8 cellular contexts compared by ENCODE assay signal in genomic region chrX:138711399-138712347, GRCh38. TPM values are rescaled to one million over a fixed set of nuclear protein-coding genes. Genes with fewer than 3 reads are reported as not detected.
DNase-seq lines count a peak whose midpoint lies in the region; ATAC-seq and TF ChIP-seq lines count a peak whose summit lies in the region.

Gene FGF13, minus strand, starts transcription at chrX:138711717. Its CDS starts 714 bp downstream, at chrX:138711003.

- H3K9me3 ChIP-seq in left lung (no peaks in the 10 kb centered on the region), thyroid gland (no peaks in the 10 kb centered on the region)

- H3K4me3 ChIP-seq in left lung: peak within 1 kb of the TSS; percentile 22 to 28
- peak within 1 kb of the TSS in 2 of 3 donors; percentile 25 to 30 for H3K4me3 ChIP-seq in thyroid gland (replicated peaks in 1 of 3)

- no peaks in the 10 kb centered on the region for H3K36me3 Mint-ChIP-seq in activated naive CD4-positive, alpha-beta T cell treated with anti-CD3 and anti-CD28 coated beads for 36 hours (ENCODE audit: low read depth)
- no peaks in the 10 kb centered on the region for H3K36me3 Mint-ChIP-seq in MCF 10A (ENCODE audit: insufficient read depth, unreplicated experiment)

- no peak within 1 kb of the TSS for H3K27ac ChIP-seq in left lung
- no peak within 1 kb of the TSS for H3K27ac ChIP-seq in thyroid gland

- POLR2A ChIA-PET in MCF 10A (lab: Yijun Ruan, JAX): no interaction called here

- TF ChIP-seq CTCF in MCF 10A (IDR thresholded peaks at IDR 0.05; ENCODE audit: unreplicated experiment): peak; percentile 19
- peak in 1 of 2 donors; percentile 13 for TF ChIP-seq CTCF in left lung (IDR thresholded peaks at IDR 0.05)
- TF ChIP-seq CTCF in thyroid gland (IDR thresholded peaks at IDR 0.05): peak in 3 of 6 experiments; percentile 29 to 42 (median 36)

- no peaks in the 10 kb centered on the region for H3K9me3 Mint-ChIP-seq in activated naive CD4-positive, alpha-beta T cell treated with anti-CD3 and anti-CD28 coated beads for 36 hours
- H3K9me3 Mint-ChIP-seq in MCF 10A (ENCODE audit: unreplicated experiment): no peaks in the 10 kb centered on the region

- H3K27me3 ChIP-seq in left lung (peaks cover 11 to 36% of the 10 kb centered on the region in 2 donors), thyroid gland (no peaks in the 10 kb centered on the region)

- WGBS in thyroid gland, 2 donors: 3 to 13% methylated on average over 1 to 7 of the region's 65 CpGs

- no peak within 1 kb of the TSS for H3K27ac Mint-ChIP-seq in activated naive CD4-positive, alpha-beta T cell treated with anti-CD3 and anti-CD28 coated beads for 36 hours
- H3K27ac Mint-ChIP-seq in MCF 10A (ENCODE audit: low read depth, unreplicated experiment): no peak within 1 kb of the TSS

- no TSS peak for BruUV-seq in MCF 10A (replicated peaks; lab: Mats Ljungman, UMichigan)

- intact Hi-C loops in activated naive CD4-positive, alpha-beta T cell treated with anti-CD3 and anti-CD28 coated beads for 36 hours (cut with micrococcal nuclease): no loop called here
- intact Hi-C loops in MCF 10A (cut with micrococcal nuclease) (no loop called here), left lung (cut with DNase I) (no loop called here), thyroid gland (cut with DNase I) (no loop called here)

- TF ChIP-seq POLR2A in thyroid gland (IDR thresholded peaks at IDR 0.05): peak in 1 of 2 donors; percentile 21

- peaks cover 35% of the 10 kb centered on the region for H3K27me3 Mint-ChIP-seq in activated naive CD4-positive, alpha-beta T cell treated with anti-CD3 and anti-CD28 coated beads for 36 hours (ENCODE audit: low read depth)
- H3K27me3 Mint-ChIP-seq in MCF 10A (ENCODE audit: insufficient read depth, unreplicated experiment): peaks cover 40% of the 10 kb centered on the region

- H3K4me3 Mint-ChIP-seq in activated naive CD4-positive, alpha-beta T cell treated with anti-CD3 and anti-CD28 coated beads for 36 hours: no peak within 1 kb of the TSS
- peak within 1 kb of the TSS; percentile 64 for H3K4me3 Mint-ChIP-seq in MCF 10A (ENCODE audit: unreplicated experiment)

- peaks cover 2% of the 10 kb centered on the region for H3K4me1 Mint-ChIP-seq in activated naive CD4-positive, alpha-beta T cell treated with anti-CD3 and anti-CD28 coated beads for 36 hours (ENCODE audit: low read depth)
- H3K4me1 Mint-ChIP-seq in MCF 10A (ENCODE audit: insufficient read depth, unreplicated experiment): no peaks in the 10 kb centered on the region

- H3K36me3 ChIP-seq in left lung: no peaks in the 10 kb centered on the region
- no peaks in the 10 kb centered on the region for H3K36me3 ChIP-seq in thyroid gland

- DNase-seq in activated naive CD4-positive, alpha-beta T cell treated with anti-CD3 and anti-CD28 coated beads for 36 hours: peak; percentile 17
- no peak for DNase-seq in activated naive CD4-positive, alpha-beta T cell treated with anti-CD3 and anti-CD28 coated beads, Interleukin-2, amount 50 U/mL, for 16 hours
- DNase-seq in MCF 10A (ENCODE audit: unreplicated experiment): peak; percentile 31
- DNase-seq in left lung: peak; percentile 37 to 64
- peak; percentile 43 to 55 for DNase-seq in thyroid gland
- no peak for DNase-seq in activated CD8-positive, alpha-beta memory T cell treated with anti-CD3 and anti-CD28 coated beads, Interleukin-2, amount 50 U/mL, for 4 hours
- DNase-seq in OCI-M2 (lab: John Stamatoyannopoulos, UW; ENCODE audit: unreplicated experiment): no peak
- no peak for DNase-seq in T-helper 9 cell

- ATAC-seq in left lung: peak; percentile 86

- H3K4me1 ChIP-seq in left lung (no peaks in the 10 kb centered on the region), thyroid gland (no peaks in the 10 kb centered on the region)

- CTCF ChIA-PET in activated naive CD4-positive, alpha-beta T cell treated with anti-CD3 and anti-CD28 coated beads for 36 hours (lab: Charles Lee): interaction anchor here (0.7 kb wide), 1 partner anchor 15 kb away, joined by 4 read pairs; no protein-coding TSS in a partner anchor
- CTCF ChIA-PET in MCF 10A (lab: Yijun Ruan, JAX): interaction anchor here (0.6 to 4.5 kb wide), 14 partner anchors 9 to 526 kb away, joined by 3 to 21 read pairs (median 3); no protein-coding TSS in a partner anchor

RNA-seq across cellular contexts. Expression of gene FGF13, which starts in this region (rescaled TPM):
- total RNA-seq in activated naive CD4-positive, alpha-beta T cell treated with anti-CD3 and anti-CD28 coated beads for 36 hours: not detected
- 0.75 and 2.7 TPM in 2 replicates for total RNA-seq in MCF 10A (2022)
- 1 to 10 TPM; 3.2 to 3.6 TPM for total RNA-seq in left lung
- 1 to 10 TPM; 2.3 to 9.2 (median 4.5) TPM for total RNA-seq in thyroid gland

Comparison
In these comparisons a context has a peak if more than half of its experiments do, and no peak if none do; other contexts are left out.
1. Peak in DNase-seq in activated naive CD4-positive, alpha-beta T cell treated with anti-CD3 and anti-CD28 coated beads for 36 hours; RNA of the gene not detected or under 1 TPM.
2. DNase-seq: peak in MCF 10A (single experiment), left lung (2 of 2) and thyroid gland (2 of 2); none in activated naive CD4-positive, alpha-beta T cell treated with anti-CD3 and anti-CD28 coated beads, Interleukin-2, amount 50 U/mL, for 16 hours (single experiment), activated CD8-positive, alpha-beta memory T cell treated with anti-CD3 and anti-CD28 coated beads, Interleukin-2, amount 50 U/mL, for 4 hours (single experiment), OCI-M2 (single experiment) and T-helper 9 cell (single experiment).